12 cellular contexts compared by ENCODE assay signal in genomic region chr7:3302681-3303320, GRCh38. TPM values are rescaled to one million over a fixed set of nuclear protein-coding genes. Genes with fewer than 3 reads are reported as not detected.
DNase-seq lines count a peak whose midpoint lies in the region; ATAC-seq and TF ChIP-seq lines count a peak whose summit lies in the region.
"Had no signal": no experiment of that assay in that cellular context is flagged by ENCODE, and none has a peak within 500 bp of the region (broad histone marks: within the 10 kb centered on the region; RNA-seq: fewer than 3 reads in every experiment).

No MANE protein-coding gene starts in this region.

- no peak for TF ChIP-seq POLR2A in transverse colon (IDR thresholded peaks at IDR 0.05)

- no peaks in the 10 kb centered on the region for H3K36me3 Mint-ChIP-seq in activated naive CD4-positive, alpha-beta T cell treated with anti-CD3 and anti-CD28 coated beads for 36 hours (ENCODE audit: low read depth)
- H3K36me3 Mint-ChIP-seq in activated naive CD4-positive, alpha-beta T cell treated with anti-CD3 and anti-CD28 coated beads, Interleukin-2, amount 50 U/mL, for 72 hours: no peaks in the 10 kb centered on the region
- H3K36me3 Mint-ChIP-seq in activated naive CD8-positive, alpha-beta T cell treated with anti-CD3 and anti-CD28 coated beads, Interleukin-2, amount 50 U/mL, for 24 hours (ENCODE audit: low read depth): no peaks in the 10 kb centered on the region
- H3K36me3 Mint-ChIP-seq in mesothelial cell of epicardium: no peaks in the 10 kb centered on the region

- ATAC-seq in activated naive CD4-positive, alpha-beta T cell treated with anti-CD3 and anti-CD28 coated beads, Interleukin-2, amount 50 U/mL, for 72 hours: no peak
- ATAC-seq in activated naive CD8-positive, alpha-beta T cell treated with anti-CD3 and anti-CD28 coated beads, Interleukin-2, amount 50 U/mL, for 24 hours: no peak
- ATAC-seq in HG03097 (IDR thresholded peaks at IDR 0.05; ENCODE audit: low FRiP score, unreplicated experiment) (no peak), GM21825 (IDR thresholded peaks at IDR 0.05; ENCODE audit: unreplicated experiment) (no peak), GM19467 (IDR thresholded peaks at IDR 0.05; ENCODE audit: unreplicated experiment) (no peak)

- H3K27me3 Mint-ChIP-seq in activated naive CD4-positive, alpha-beta T cell treated with anti-CD3 and anti-CD28 coated beads for 36 hours (ENCODE audit: low read depth): peaks cover 17% of the 10 kb centered on the region
- peaks cover 52% of the 10 kb centered on the region for H3K27me3 Mint-ChIP-seq in activated naive CD8-positive, alpha-beta T cell treated with anti-CD3 and anti-CD28 coated beads, Interleukin-2, amount 50 U/mL, for 24 hours
- peaks cover 12% of the 10 kb centered on the region for H3K27me3 Mint-ChIP-seq in mesothelial cell of epicardium (ENCODE audit: low read depth)

- WGBS in transverse colon (ENCODE audit: low coverage in 1 of 2), 2 donors: 27% methylated on average over 7 of the region's 7 CpGs

- no peaks in the 10 kb centered on the region for H3K9me3 ChIP-seq in transverse colon

- H3K27ac Mint-ChIP-seq in activated naive CD4-positive, alpha-beta T cell treated with anti-CD3 and anti-CD28 coated beads for 36 hours: no peak overlapping the region
- no peak overlapping the region for H3K27ac Mint-ChIP-seq in activated naive CD4-positive, alpha-beta T cell treated with anti-CD3 and anti-CD28 coated beads, Interleukin-2, amount 50 U/mL, for 72 hours
- H3K27ac Mint-ChIP-seq in activated naive CD8-positive, alpha-beta T cell treated with anti-CD3 and anti-CD28 coated beads, Interleukin-2, amount 50 U/mL, for 24 hours: no peak overlapping the region
- H3K27ac Mint-ChIP-seq in mesothelial cell of epicardium: peak overlapping the region; percentile 92

- peak overlapping the region in 3 of 4 donors; percentile 42 to 74 (median 57) for H3K4me3 ChIP-seq in transverse colon

- TF ChIP-seq CTCF in mesothelial cell of epicardium (IDR thresholded peaks at IDR 0.05; ENCODE audit: unreplicated experiment): no peak
- no peak for TF ChIP-seq CTCF in transverse colon (IDR thresholded peaks at IDR 0.05)

- TF ChIP-seq EP300 in transverse colon (IDR thresholded peaks at IDR 0.05; ENCODE audit: low read depth): no peak

- H3K27ac ChIP-seq in transverse colon: peak overlapping the region; percentile 62 to 82 (median 63)
- H3K27ac ChIP-seq: C4-2B had no signal

- no peaks in the 10 kb centered on the region for H3K36me3 ChIP-seq in transverse colon

- no peaks in the 10 kb centered on the region for H3K9me3 Mint-ChIP-seq in activated naive CD4-positive, alpha-beta T cell treated with anti-CD3 and anti-CD28 coated beads for 36 hours
- no peaks in the 10 kb centered on the region for H3K9me3 Mint-ChIP-seq in activated naive CD4-positive, alpha-beta T cell treated with anti-CD3 and anti-CD28 coated beads, Interleukin-2, amount 50 U/mL, for 72 hours
- no peaks in the 10 kb centered on the region for H3K9me3 Mint-ChIP-seq in activated naive CD8-positive, alpha-beta T cell treated with anti-CD3 and anti-CD28 coated beads, Interleukin-2, amount 50 U/mL, for 24 hours
- H3K9me3 Mint-ChIP-seq in mesothelial cell of epicardium: no peaks in the 10 kb centered on the region

- DNase-seq in activated naive CD4-positive, alpha-beta T cell treated with anti-CD3 and anti-CD28 coated beads for 36 hours: no peak
- no peak for DNase-seq in activated naive CD4-positive, alpha-beta T cell treated with anti-CD3 and anti-CD28 coated beads, Interleukin-2, amount 50 U/mL, for 72 hours (ENCODE audit: low spot score in 2 of 2)
- no peak for DNase-seq in activated naive CD8-positive, alpha-beta T cell treated with anti-CD3 and anti-CD28 coated beads, Interleukin-2, amount 50 U/mL, for 24 hours
- DNase-seq in mesothelial cell of epicardium (ENCODE audit: low spot score in 2 of 2, unreplicated experiment in 2 of 2): no peak
- DNase-seq in transverse colon: no peak
- DNase-seq: effector CD8-positive, alpha-beta T cell; NCI-H1092; stimulated activated naive CD4-positive, alpha-beta T cell treated with Interleukin-2 at 50 U/mL for 16 hours had no signal

- peak overlapping the region; percentile 72 for H3K4me3 Mint-ChIP-seq in activated naive CD4-positive, alpha-beta T cell treated with anti-CD3 and anti-CD28 coated beads for 36 hours
- peak overlapping the region; percentile 71 for H3K4me3 Mint-ChIP-seq in activated naive CD8-positive, alpha-beta T cell treated with anti-CD3 and anti-CD28 coated beads, Interleukin-2, amount 50 U/mL, for 24 hours
- H3K4me3 Mint-ChIP-seq in mesothelial cell of epicardium: peak overlapping the region; percentile 88

- in situ Hi-C loops in transverse colon (cut with MboI; ENCODE audit: low pct_ligation_motif_present in 1 of 4, low pct_unique_long_range_greater_than_20kb in 1 of 4, low sequenced_read_pairs in 3 of 4): loop anchor here in 1 of 4 donors (25.0 kb wide), 1 partner anchor 584 kb away; no protein-coding TSS in a partner anchor

- peaks cover 21% of the 10 kb centered on the region for H3K27me3 ChIP-seq in transverse colon

- peaks cover 6 to 20% (median 12%) of the 10 kb centered on the region in 4 donors for H3K4me1 ChIP-seq in transverse colon

- intact Hi-C loops in activated naive CD4-positive, alpha-beta T cell treated with anti-CD3 and anti-CD28 coated beads for 36 hours (cut with micrococcal nuclease): loop anchor here (5.0 to 10.0 kb wide), 4 partner anchors 192 to 1174 kb away; no protein-coding TSS in a partner anchor
- intact Hi-C loops in transverse colon (cut with DNase I; ENCODE audit: low total_unique reads): loop anchor here (5.0 kb wide), 1 partner anchor 594 kb away; no protein-coding TSS in a partner anchor

- H3K4me1 Mint-ChIP-seq in activated naive CD4-positive, alpha-beta T cell treated with anti-CD3 and anti-CD28 coated beads for 36 hours (ENCODE audit: low read depth): peaks cover 8% of the 10 kb centered on the region
- peaks cover 11% of the 10 kb centered on the region for H3K4me1 Mint-ChIP-seq in activated naive CD8-positive, alpha-beta T cell treated with anti-CD3 and anti-CD28 coated beads, Interleukin-2, amount 50 U/mL, for 24 hours
- peaks cover 17% of the 10 kb centered on the region for H3K4me1 Mint-ChIP-seq in mesothelial cell of epicardium

- CTCF ChIA-PET in activated naive CD4-positive, alpha-beta T cell treated with anti-CD3 and anti-CD28 coated beads for 36 hours (lab: Charles Lee): interaction anchor here (0.6 to 1.7 kb wide), 8 partner anchors 15 to 438 kb away, joined by 3 to 6 read pairs (median 3); no protein-coding TSS in a partner anchor

RNA-seq across cellular contexts. Expression of gene SDK1, which starts 1.7 kb away (rescaled TPM):
- total RNA-seq in activated naive CD4-positive, alpha-beta T cell treated with anti-CD3 and anti-CD28 coated beads for 36 hours: 1 to 10 TPM; 1.3 to 2.0 TPM
- 1 to 10 TPM; 1.3 to 2.1 TPM for total RNA-seq in activated naive CD4-positive, alpha-beta T cell treated with anti-CD3 and anti-CD28 coated beads, Interleukin-2, amount 50 U/mL, for 72 hours
- total RNA-seq in mesothelial cell of epicardium (12.8 to 17.2 TPM (median 15.1 TPM) in 3 replicates), transverse colon (1 to 10 TPM; 4.0 to 8.6 (median 5.4) TPM)
